ENCODE assay signal across 1 cellular context in genomic region chr1:151402764-151403163, GRCh38.
TF ChIP-seq lines count a peak whose summit lies in the region.

No MANE protein-coding gene starts in this region.

TF ChIP-seq in HCT116, 20 proteins besides CTCF, POLR2A, EP300 and RAD21:
- TF ChIP-seq FOSL1 (IDR thresholded peaks at IDR 0.05; ENCODE audit: low read depth) (no peak), SRF (IDR thresholded peaks at IDR 0.05; ENCODE audit: low read depth) (no peak), POLR2AphosphoS5 (IDR thresholded peaks at IDR 0.05; ENCODE audit: low read depth, low read length) (peak; percentile 43), MAX (IDR thresholded peaks at IDR 0.05) (0 out of 2 replicates have a peak, but pooled peaks have one; percentile 2), EZH2 (IDR thresholded peaks at IDR 0.05) (no peak)
